In the genomic region with DNA sequence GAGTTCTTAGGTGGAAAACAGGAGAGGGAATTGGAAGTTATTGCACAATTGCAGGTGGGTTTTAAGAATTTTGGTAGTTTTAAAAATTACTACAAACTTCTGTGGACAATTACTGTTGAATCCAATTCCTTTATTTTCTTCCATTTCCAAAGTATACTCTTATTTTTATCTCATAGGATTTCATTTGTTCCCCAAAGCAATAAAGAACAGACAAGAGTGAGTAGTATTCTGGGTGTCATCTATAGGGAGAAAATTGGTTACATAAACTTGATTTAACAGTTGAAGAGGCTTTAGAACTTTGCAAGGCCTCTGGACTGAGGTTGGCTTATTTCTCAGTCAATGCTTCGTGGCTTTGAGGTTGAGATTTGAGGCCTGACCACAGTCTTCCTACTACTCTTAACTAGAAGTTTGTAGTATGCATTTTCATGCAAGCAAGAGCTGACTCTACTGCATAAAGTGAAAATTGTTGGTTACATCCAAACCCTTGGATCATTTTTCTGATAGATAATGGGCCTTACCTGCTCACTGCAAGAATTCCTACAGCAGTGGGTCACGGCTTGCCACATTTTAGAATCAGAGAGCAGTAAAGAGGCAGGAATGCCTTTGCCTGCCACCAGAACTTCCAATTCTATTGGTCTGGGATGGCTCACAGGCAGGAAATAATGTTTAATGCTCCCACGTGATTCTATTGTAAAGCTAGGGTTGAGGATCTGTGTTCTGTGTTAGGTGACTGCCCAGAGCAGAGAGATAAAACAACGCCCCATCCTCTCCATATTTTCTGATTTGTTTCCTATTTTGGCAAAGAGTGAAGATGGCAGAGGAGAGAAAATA, we compare ENCODE assay signal across 18 cellular contexts.
"Had no signal": no experiment of that assay in that cellular context is flagged by ENCODE, and none has a peak within 500 bp of the region (broad histone marks: within the 10 kb centered on the region; RNA-seq: fewer than 3 reads in every experiment).

No MANE protein-coding gene starts in this region.

- H3K9me3 ChIP-seq: suprapubic skin had no signal

- H3K27ac ChIP-seq: suprapubic skin had no signal

- H3K27me3 ChIP-seq: dorsolateral prefrontal cortex, suprapubic skin had no signal

- DNase-seq: activated CD4-positive, alpha-beta T cell treated with anti-CD3 and anti-CD28 coated beads, Interleukin-2, amount 50 U/mL, for 1 hour; activated naive CD4-positive, alpha-beta T cell treated with Interleukin-2 at 50 U/mL for 16 hours; activated T-cell treated with anti-CD3 and anti-CD28 coated beads for 4 hours; aorta; endodermal cell; head of caudate nucleus; immature natural killer cell; naive thymus-derived CD4-positive, alpha-beta T cell; retina; stimulated activated naive CD8-positive, alpha-beta T cell treated with anti-CD3 and anti-CD28 coated beads, Interleukin-15, Interleukin-2, amounts not matched to agents 100 U/mL and 50 U/mL, for 24 hours; SW 1271; trophoblast cell had no signal

- FAIRE-seq: frontal cortex, small intestine, TTC549 had no signal

- H3K36me3 ChIP-seq: suprapubic skin had no signal

- ATAC-seq: naive thymus-derived CD4-positive, alpha-beta T cell; stimulated activated naive CD8-positive, alpha-beta T cell treated with anti-CD3 and anti-CD28 coated beads, Interleukin-15, Interleukin-2, amounts not matched to agents 100 U/mL and 50 U/mL, for 24 hours had no signal

- H3K4me3 ChIP-seq: dorsolateral prefrontal cortex, lung, suprapubic skin had no signal
